In the genomic region with DNA sequence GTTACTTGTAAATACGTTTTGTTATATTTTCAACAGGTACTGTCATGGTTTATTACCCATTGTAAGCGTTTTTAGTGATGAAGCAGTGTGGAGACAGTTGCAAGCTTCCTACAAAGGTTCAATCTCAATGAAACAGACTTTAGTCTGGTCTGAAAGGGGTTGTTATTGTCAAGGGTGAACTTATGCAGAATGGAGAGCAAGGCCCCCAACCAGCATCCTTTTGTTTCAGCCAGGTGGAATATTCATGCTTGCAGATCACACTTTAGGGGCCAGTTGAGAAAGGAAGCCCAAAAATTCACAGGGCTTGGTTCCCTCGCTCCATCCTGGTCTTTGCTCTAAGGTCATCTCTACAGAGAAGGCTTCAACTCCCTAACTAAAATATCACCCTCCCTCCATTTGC, we compare ENCODE assay signal across 1 cellular context.
TF ChIP-seq lines count a peak whose summit lies in the region.

No MANE protein-coding gene starts in this region.

TF ChIP-seq in GM23338, 12 proteins besides CTCF, POLR2A, EP300 and RAD21 (continued from another document):
- TF ChIP-seq, protein P1, sequence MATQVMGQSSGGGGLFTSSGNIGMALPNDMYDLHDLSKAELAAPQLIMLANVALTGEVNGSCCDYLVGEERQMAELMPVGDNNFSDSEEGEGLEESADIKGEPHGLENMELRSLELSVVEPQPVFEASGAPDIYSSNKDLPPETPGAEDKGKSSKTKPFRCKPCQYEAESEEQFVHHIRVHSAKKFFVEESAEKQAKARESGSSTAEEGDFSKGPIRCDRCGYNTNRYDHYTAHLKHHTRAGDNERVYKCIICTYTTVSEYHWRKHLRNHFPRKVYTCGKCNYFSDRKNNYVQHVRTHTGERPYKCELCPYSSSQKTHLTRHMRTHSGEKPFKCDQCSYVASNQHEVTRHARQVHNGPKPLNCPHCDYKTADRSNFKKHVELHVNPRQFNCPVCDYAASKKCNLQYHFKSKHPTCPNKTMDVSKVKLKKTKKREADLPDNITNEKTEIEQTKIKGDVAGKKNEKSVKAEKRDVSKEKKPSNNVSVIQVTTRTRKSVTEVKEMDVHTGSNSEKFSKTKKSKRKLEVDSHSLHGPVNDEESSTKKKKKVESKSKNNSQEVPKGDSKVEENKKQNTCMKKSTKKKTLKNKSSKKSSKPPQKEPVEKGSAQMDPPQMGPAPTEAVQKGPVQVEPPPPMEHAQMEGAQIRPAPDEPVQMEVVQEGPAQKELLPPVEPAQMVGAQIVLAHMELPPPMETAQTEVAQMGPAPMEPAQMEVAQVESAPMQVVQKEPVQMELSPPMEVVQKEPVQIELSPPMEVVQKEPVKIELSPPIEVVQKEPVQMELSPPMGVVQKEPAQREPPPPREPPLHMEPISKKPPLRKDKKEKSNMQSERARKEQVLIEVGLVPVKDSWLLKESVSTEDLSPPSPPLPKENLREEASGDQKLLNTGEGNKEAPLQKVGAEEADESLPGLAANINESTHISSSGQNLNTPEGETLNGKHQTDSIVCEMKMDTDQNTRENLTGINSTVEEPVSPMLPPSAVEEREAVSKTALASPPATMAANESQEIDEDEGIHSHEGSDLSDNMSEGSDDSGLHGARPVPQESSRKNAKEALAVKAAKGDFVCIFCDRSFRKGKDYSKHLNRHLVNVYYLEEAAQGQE (IDR thresholded peaks at IDR 0.05; ENCODE audit: unreplicated experiment) = no peak
- no peak for TF ChIP-seq ZNF114 (CRISPR knock-in tag; IDR thresholded peaks at IDR 0.05)
- TF ChIP-seq, protein P2, sequence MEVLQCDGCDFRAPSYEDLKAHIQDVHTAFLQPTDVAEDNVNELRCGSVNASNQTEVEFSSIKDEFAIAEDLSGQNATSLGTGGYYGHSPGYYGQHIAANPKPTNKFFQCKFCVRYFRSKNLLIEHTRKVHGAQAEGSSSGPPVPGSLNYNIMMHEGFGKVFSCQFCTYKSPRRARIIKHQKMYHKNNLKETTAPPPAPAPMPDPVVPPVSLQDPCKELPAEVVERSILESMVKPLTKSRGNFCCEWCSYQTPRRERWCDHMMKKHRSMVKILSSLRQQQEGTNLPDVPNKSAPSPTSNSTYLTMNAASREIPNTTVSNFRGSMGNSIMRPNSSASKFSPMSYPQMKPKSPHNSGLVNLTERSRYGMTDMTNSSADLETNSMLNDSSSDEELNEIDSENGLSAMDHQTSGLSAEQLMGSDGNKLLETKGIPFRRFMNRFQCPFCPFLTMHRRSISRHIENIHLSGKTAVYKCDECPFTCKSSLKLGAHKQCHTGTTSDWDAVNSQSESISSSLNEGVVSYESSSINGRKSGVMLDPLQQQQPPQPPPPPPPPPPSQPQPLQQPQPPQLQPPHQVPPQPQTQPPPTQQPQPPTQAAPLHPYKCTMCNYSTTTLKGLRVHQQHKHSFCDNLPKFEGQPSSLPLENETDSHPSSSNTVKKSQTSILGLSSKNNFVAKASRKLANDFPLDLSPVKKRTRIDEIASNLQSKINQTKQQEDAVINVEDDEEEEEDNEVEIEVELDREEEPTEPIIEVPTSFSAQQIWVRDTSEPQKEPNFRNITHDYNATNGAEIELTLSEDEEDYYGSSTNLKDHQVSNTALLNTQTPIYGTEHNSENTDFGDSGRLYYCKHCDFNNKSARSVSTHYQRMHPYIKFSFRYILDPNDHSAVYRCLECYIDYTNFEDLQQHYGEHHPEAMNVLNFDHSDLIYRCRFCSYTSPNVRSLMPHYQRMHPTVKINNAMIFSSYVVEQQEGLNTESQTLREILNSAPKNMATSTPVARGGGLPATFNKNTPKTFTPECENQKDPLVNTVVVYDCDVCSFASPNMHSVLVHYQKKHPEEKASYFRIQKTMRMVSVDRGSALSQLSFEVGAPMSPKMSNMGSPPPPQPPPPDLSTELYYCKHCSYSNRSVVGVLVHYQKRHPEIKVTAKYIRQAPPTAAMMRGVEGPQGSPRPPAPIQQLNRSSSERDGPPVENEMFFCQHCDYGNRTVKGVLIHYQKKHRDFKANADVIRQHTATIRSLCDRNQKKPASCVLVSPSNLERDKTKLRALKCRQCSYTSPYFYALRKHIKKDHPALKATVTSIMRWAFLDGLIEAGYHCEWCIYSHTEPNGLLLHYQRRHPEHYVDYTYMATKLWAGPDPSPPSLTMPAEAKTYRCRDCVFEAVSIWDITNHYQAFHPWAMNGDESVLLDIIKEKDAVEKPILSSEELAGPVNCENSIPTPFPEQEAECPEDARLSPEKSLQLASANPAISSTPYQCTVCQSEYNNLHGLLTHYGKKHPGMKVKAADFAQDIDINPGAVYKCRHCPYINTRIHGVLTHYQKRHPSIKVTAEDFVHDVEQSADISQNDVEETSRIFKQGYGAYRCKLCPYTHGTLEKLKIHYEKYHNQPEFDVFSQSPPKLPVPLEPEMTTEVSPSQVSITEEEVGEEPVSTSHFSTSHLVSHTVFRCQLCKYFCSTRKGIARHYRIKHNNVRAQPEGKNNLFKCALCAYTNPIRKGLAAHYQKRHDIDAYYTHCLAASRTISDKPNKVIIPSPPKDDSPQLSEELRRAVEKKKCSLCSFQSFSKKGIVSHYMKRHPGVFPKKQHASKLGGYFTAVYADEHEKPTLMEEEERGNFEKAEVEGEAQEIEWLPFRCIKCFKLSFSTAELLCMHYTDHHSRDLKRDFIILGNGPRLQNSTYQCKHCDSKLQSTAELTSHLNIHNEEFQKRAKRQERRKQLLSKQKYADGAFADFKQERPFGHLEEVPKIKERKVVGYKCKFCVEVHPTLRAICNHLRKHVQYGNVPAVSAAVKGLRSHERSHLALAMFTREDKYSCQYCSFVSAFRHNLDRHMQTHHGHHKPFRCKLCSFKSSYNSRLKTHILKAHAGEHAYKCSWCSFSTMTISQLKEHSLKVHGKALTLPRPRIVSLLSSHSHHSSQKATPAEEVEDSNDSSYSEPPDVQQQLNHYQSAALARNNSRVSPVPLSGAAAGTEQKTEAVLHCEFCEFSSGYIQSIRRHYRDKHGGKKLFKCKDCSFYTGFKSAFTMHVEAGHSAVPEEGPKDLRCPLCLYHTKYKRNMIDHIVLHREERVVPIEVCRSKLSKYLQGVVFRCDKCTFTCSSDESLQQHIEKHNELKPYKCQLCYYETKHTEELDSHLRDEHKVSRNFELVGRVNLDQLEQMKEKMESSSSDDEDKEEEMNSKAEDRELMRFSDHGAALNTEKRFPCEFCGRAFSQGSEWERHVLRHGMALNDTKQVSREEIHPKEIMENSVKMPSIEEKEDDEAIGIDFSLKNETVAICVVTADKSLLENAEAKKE (CRISPR knock-in tag; IDR thresholded peaks at IDR 0.05) = peak; percentile 96
- TF ChIP-seq NANOG (IDR thresholded peaks at IDR 0.05; ENCODE audit: borderline replicate concordance) = peak; percentile 74; the same call in 1 of the 2 replicates
